In the genomic region with DNA sequence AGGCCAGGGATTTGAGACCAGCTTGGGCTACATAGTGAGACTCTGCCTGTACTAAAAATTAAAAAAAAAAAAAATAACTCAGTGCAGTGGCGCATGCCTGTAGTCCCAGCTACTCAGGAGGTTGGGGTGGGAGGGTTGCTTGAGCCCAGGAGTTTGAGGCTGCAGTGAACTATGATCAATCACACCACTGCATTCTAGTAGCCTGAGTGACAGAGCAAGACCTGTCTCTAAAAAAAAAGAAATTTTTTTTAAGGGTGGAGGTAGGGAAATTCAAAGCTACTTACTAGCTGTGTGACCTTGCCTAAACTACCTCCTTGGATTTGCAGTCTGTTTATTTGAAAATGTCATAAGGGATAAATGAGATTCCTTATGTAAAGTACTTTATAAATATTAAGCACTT, we compare ENCODE assay signal across 21 cellular contexts. TPM values are rescaled to one million over a fixed set of nuclear protein-coding genes. Genes with fewer than 3 reads are reported as not detected.
"Had no signal": no experiment of that assay in that cellular context is flagged by ENCODE, and none has a peak within 500 bp of the region (broad histone marks: within the 10 kb centered on the region; RNA-seq: fewer than 3 reads in every experiment).

No MANE protein-coding gene starts in this region.

- DNase-seq: cortex of kidney; dorsolateral prefrontal cortex; effector CD8-positive, alpha-beta T cell; gastrocnemius medialis; heart right ventricle; hypothalamus; mammary epithelial cell; naive thymus-derived CD8-positive, alpha-beta T cell; right cardiac atrium; stimulated activated CD4-positive, alpha-beta T cell treated with anti-CD3 and anti-CD28 coated beads, Interleukin-4, amount 100 ng/mL, for 1 hour; stimulated activated CD8-positive, alpha-beta memory T cell treated with anti-CD3 and anti-CD28 coated beads, Interleukin-4, amount 100 ng/mL, for 48 hours; stimulated activated naive CD8-positive, alpha-beta T cell treated with anti-CD3 and anti-CD28 coated beads, Interleukin-15, Interleukin-2, amounts not matched to agents 100 U/mL and 50 U/mL, for 24 hours; thyroid gland had no signal

- H3K9me3 ChIP-seq: gastrocnemius medialis, heart right ventricle, neutrophil, suprapubic skin, thyroid gland had no signal

- ATAC-seq: esophagus mucosa; gastrocnemius medialis; heart right ventricle; naive thymus-derived CD8-positive, alpha-beta T cell; right cardiac atrium; stimulated activated effector memory CD8-positive, alpha-beta T cell treated with anti-CD3 and anti-CD28 coated beads, Interleukin-12 subunit alpha, Interleukin-12 subunit beta, amount 100 ng/mL, for 72 hours; stimulated activated naive CD8-positive, alpha-beta T cell treated with anti-CD3 and anti-CD28 coated beads, Interleukin-15, Interleukin-2, amounts not matched to agents 100 U/mL and 50 U/mL, for 24 hours had no signal

- H3K36me3 ChIP-seq: gastrocnemius medialis, heart right ventricle, neutrophil, suprapubic skin, thyroid gland had no signal

- H3K27ac ChIP-seq: dorsolateral prefrontal cortex, gastrocnemius medialis, heart right ventricle, neutrophil, suprapubic skin, thyroid gland had no signal

- H3K27me3 ChIP-seq: gastrocnemius medialis, thyroid gland had no signal

- H3K4me3 ChIP-seq: dorsolateral prefrontal cortex, gastrocnemius medialis, heart right ventricle, suprapubic skin, thyroid gland had no signal

- FAIRE-seq: endometrium, islet of Langerhans, urothelium cell line had no signal

RNA-seq across cellular contexts. Expression of gene SMPD3, which starts 3.3 kb away (rescaled TPM):
- total RNA-seq: mammary epithelial cell, osteocyte had no signal
- polyA plus RNA-seq: mammary epithelial cell had no signal
